In genomic region chr22:44990328-44990727, GRCh38 we compare ENCODE assay signal across 37 cellular contexts. TPM values are rescaled to one million over a fixed set of nuclear protein-coding genes. Genes with fewer than 3 reads are reported as not detected.
"Had no signal": no experiment of that assay in that cellular context is flagged by ENCODE, and none has a peak within 500 bp of the region (broad histone marks: within the 10 kb centered on the region; RNA-seq: fewer than 3 reads in every experiment).

No MANE protein-coding gene starts in this region.

- H3K36me3 ChIP-seq: ascending aorta, cardiac muscle cell had no signal

- H3K27ac Mint-ChIP-seq: activated CD4-positive, alpha-beta memory T cell treated with anti-CD3 and anti-CD28 coated beads, Interleukin-2, amount 10 ng/mL, durations not matched to agents 7 days and 5 days; activated CD4-positive, alpha-beta T cell treated with anti-CD3 and anti-CD28 coated beads for 36 hours; activated CD4-positive, alpha-beta T cell treated with anti-CD3 and anti-CD28 coated beads, Interleukin-2, amount 10 ng/mL, durations not matched to agents 7 days and 5 days; activated CD8-positive, alpha-beta memory T cell treated with anti-CD3 and anti-CD28 coated beads, Interleukin-2, amount 10 ng/mL, durations not matched to agents 7 days and 5 days; activated CD8-positive, alpha-beta T cell treated with anti-CD3 and anti-CD28 coated beads, Interleukin-2, amount 10 ng/mL, durations not matched to agents 7 days and 5 days; activated naive CD4-positive, alpha-beta T cell treated with anti-CD3 and anti-CD28 coated beads, Interleukin-2, amount 10 ng/mL, durations not matched to agents 7 days and 5 days; activated naive CD4-positive, alpha-beta T cell treated with anti-CD3 and anti-CD28 coated beads, Interleukin-2, amount 50 U/mL, for 24 hours; activated naive CD8-positive, alpha-beta T cell; activated naive CD8-positive, alpha-beta T cell treated with anti-CD3 and anti-CD28 coated beads, Interleukin-2, amount 10 ng/mL, durations not matched to agents 7 days and 5 days; activated naive CD8-positive, alpha-beta T cell treated with anti-CD3 and anti-CD28 coated beads, Interleukin-2, amount 50 U/mL, for 24 hours; activated T-cell treated with anti-CD3 and anti-CD28 coated beads, Interleukin-2, amount 50 U/mL, for 24 hours; activated T-helper 2 cell treated with anti-CD3 and anti-CD28 coated beads, Interferon-gamma antibody, Interleukin-2, Interleukin-4, amounts not matched to agents 10 μg/mL and 5 μg/mL and 100 μg/mL, durations not matched to agents 14 hours and 24 hours and 36 hours; T-helper 1 cell treated with Interleukin-12 subunit alpha and Interleukin-12 subunit beta and Interleukin-4 antibody, amounts not matched to agents 30 μg/mL and 1 μg/mL, for 36 hours; T-helper 2 cell treated with Interferon-gamma antibody and Interleukin-4, amounts not matched to agents 5 μg/mL and 100 μg/mL, for 36 hours had no signal

- H3K4me1 ChIP-seq: ascending aorta had no signal

- H3K9me3 Mint-ChIP-seq: activated CD4-positive, alpha-beta memory T cell treated with anti-CD3 and anti-CD28 coated beads, Interleukin-2, amount 10 ng/mL, durations not matched to agents 7 days and 5 days; activated CD4-positive, alpha-beta T cell treated with anti-CD3 and anti-CD28 coated beads, Interleukin-2, amount 10 ng/mL, durations not matched to agents 7 days and 5 days; activated naive CD4-positive, alpha-beta T cell treated with anti-CD3 and anti-CD28 coated beads, Interleukin-2, amount 10 ng/mL, durations not matched to agents 7 days and 5 days; activated naive CD4-positive, alpha-beta T cell treated with anti-CD3 and anti-CD28 coated beads, Interleukin-2, amount 50 U/mL, for 24 hours; activated naive CD8-positive, alpha-beta T cell treated with anti-CD3 and anti-CD28 coated beads, Interleukin-2, amount 10 ng/mL, durations not matched to agents 7 days and 5 days; activated naive CD8-positive, alpha-beta T cell treated with anti-CD3 and anti-CD28 coated beads, Interleukin-2, amount 50 U/mL, for 24 hours; activated T-cell treated with anti-CD3 and anti-CD28 coated beads, Interleukin-2, amount 50 U/mL, for 24 hours; activated T-helper 2 cell treated with anti-CD3 and anti-CD28 coated beads, Interferon-gamma antibody, Interleukin-2, Interleukin-4, amounts not matched to agents 10 μg/mL and 5 μg/mL and 100 μg/mL, durations not matched to agents 14 hours and 24 hours and 36 hours; central memory CD8-positive, alpha-beta T cell; T-helper 1 cell treated with Interleukin-12 subunit alpha and Interleukin-12 subunit beta and Interleukin-4 antibody, amounts not matched to agents 30 μg/mL and 1 μg/mL, for 36 hours; T-helper 2 cell treated with Interferon-gamma antibody and Interleukin-4, amounts not matched to agents 5 μg/mL and 100 μg/mL, for 36 hours had no signal

- H3K4me3 Mint-ChIP-seq: activated CD4-positive, alpha-beta memory T cell treated with anti-CD3 and anti-CD28 coated beads, Interleukin-2, amount 10 ng/mL, durations not matched to agents 7 days and 5 days; activated CD4-positive, alpha-beta T cell treated with anti-CD3 and anti-CD28 coated beads for 36 hours; activated CD4-positive, alpha-beta T cell treated with anti-CD3 and anti-CD28 coated beads, Interleukin-2, amount 10 ng/mL, durations not matched to agents 7 days and 5 days; activated CD8-positive, alpha-beta memory T cell treated with anti-CD3 and anti-CD28 coated beads, Interleukin-2, amount 10 ng/mL, durations not matched to agents 7 days and 5 days; activated CD8-positive, alpha-beta T cell treated with anti-CD3 and anti-CD28 coated beads, Interleukin-2, amount 10 ng/mL, durations not matched to agents 7 days and 5 days; activated naive CD4-positive, alpha-beta T cell treated with anti-CD3 and anti-CD28 coated beads, Interleukin-2, amount 10 ng/mL, durations not matched to agents 7 days and 5 days; activated naive CD4-positive, alpha-beta T cell treated with anti-CD3 and anti-CD28 coated beads, Interleukin-2, amount 50 U/mL, for 24 hours; activated naive CD8-positive, alpha-beta T cell; activated naive CD8-positive, alpha-beta T cell treated with anti-CD3 and anti-CD28 coated beads, Interleukin-2, amount 10 ng/mL, durations not matched to agents 7 days and 5 days; activated naive CD8-positive, alpha-beta T cell treated with anti-CD3 and anti-CD28 coated beads, Interleukin-2, amount 50 U/mL, for 24 hours; activated T-cell treated with anti-CD3 and anti-CD28 coated beads, Interleukin-2, amount 50 U/mL, for 24 hours; brain; central memory CD8-positive, alpha-beta T cell; T-helper 1 cell treated with Interleukin-12 subunit alpha and Interleukin-12 subunit beta and Interleukin-4 antibody, amounts not matched to agents 30 μg/mL and 1 μg/mL, for 36 hours; T-helper 2 cell treated with Interferon-gamma antibody and Interleukin-4, amounts not matched to agents 5 μg/mL and 100 μg/mL, for 36 hours had no signal

- H3K27me3 ChIP-seq: ascending aorta, cardiac muscle cell had no signal

- H3K36me3 Mint-ChIP-seq: activated CD8-positive, alpha-beta memory T cell treated with anti-CD3 and anti-CD28 coated beads, Interleukin-2, amount 10 ng/mL, durations not matched to agents 7 days and 5 days; activated naive CD4-positive, alpha-beta T cell treated with anti-CD3 and anti-CD28 coated beads, Interleukin-2, amount 10 ng/mL, durations not matched to agents 7 days and 5 days; activated naive CD4-positive, alpha-beta T cell treated with anti-CD3 and anti-CD28 coated beads, Interleukin-2, amount 50 U/mL, for 24 hours; activated naive CD8-positive, alpha-beta T cell; activated naive CD8-positive, alpha-beta T cell treated with anti-CD3 and anti-CD28 coated beads, Interleukin-2, amount 10 ng/mL, durations not matched to agents 7 days and 5 days had no signal

- H3K27ac ChIP-seq: ascending aorta, cardiac muscle cell had no signal

- H3K4me1 Mint-ChIP-seq: activated CD4-positive, alpha-beta memory T cell treated with anti-CD3 and anti-CD28 coated beads, Interleukin-2, amount 10 ng/mL, durations not matched to agents 7 days and 5 days; activated CD4-positive, alpha-beta T cell treated with anti-CD3 and anti-CD28 coated beads for 36 hours; activated CD4-positive, alpha-beta T cell treated with anti-CD3 and anti-CD28 coated beads, Interleukin-2, amount 10 ng/mL, durations not matched to agents 7 days and 5 days; activated CD8-positive, alpha-beta memory T cell treated with anti-CD3 and anti-CD28 coated beads, Interleukin-2, amount 10 ng/mL, durations not matched to agents 7 days and 5 days; activated naive CD4-positive, alpha-beta T cell treated with anti-CD3 and anti-CD28 coated beads, Interleukin-2, amount 10 ng/mL, durations not matched to agents 7 days and 5 days; activated naive CD4-positive, alpha-beta T cell treated with anti-CD3 and anti-CD28 coated beads, Interleukin-2, amount 50 U/mL, for 24 hours; activated naive CD8-positive, alpha-beta T cell treated with anti-CD3 and anti-CD28 coated beads, Interleukin-2, amount 10 ng/mL, durations not matched to agents 7 days and 5 days; activated naive CD8-positive, alpha-beta T cell treated with anti-CD3 and anti-CD28 coated beads, Interleukin-2, amount 50 U/mL, for 24 hours; central memory CD8-positive, alpha-beta T cell had no signal

- H3K4me3 ChIP-seq: ascending aorta, cardiac muscle cell had no signal

- FAIRE-seq: bronchial epithelial cell, TTC549 had no signal

- H3K27me3 Mint-ChIP-seq: activated CD4-positive, alpha-beta T cell treated with anti-CD3 and anti-CD28 coated beads, Interleukin-2, amount 10 ng/mL, durations not matched to agents 7 days and 5 days; activated CD8-positive, alpha-beta memory T cell treated with anti-CD3 and anti-CD28 coated beads, Interleukin-2, amount 10 ng/mL, durations not matched to agents 7 days and 5 days; activated naive CD4-positive, alpha-beta T cell treated with anti-CD3 and anti-CD28 coated beads, Interleukin-2, amount 10 ng/mL, durations not matched to agents 7 days and 5 days; activated naive CD8-positive, alpha-beta T cell treated with anti-CD3 and anti-CD28 coated beads, Interleukin-2, amount 10 ng/mL, durations not matched to agents 7 days and 5 days; brain had no signal

- DNase-seq: activated CD4-positive, alpha-beta memory T cell treated with anti-CD3 and anti-CD28 coated beads, Interleukin-2, amount 10 ng/mL, durations not matched to agents 7 days and 5 days; activated CD4-positive, alpha-beta T cell treated with anti-CD3 and anti-CD28 coated beads for 1 hour; activated CD4-positive, alpha-beta T cell treated with anti-CD3 and anti-CD28 coated beads for 36 hours; activated CD4-positive, alpha-beta T cell treated with anti-CD3 and anti-CD28 coated beads for 48 hours; activated CD4-positive, alpha-beta T cell treated with anti-CD3 and anti-CD28 coated beads, Interleukin-2, amount 10 ng/mL, durations not matched to agents 7 days and 5 days; activated CD4-positive, alpha-beta T cell treated with anti-CD3 and anti-CD28 coated beads, Interleukin-2, amount 50 U/mL, for 48 hours; activated CD4-positive, CD25-positive, alpha-beta regulatory T cell; activated CD8-positive, alpha-beta memory T cell treated with anti-CD3 and anti-CD28 coated beads for 24 hours; activated CD8-positive, alpha-beta memory T cell treated with anti-CD3 and anti-CD28 coated beads, Interleukin-2, amount 10 ng/mL, durations not matched to agents 7 days and 5 days; activated CD8-positive, alpha-beta memory T cell treated with anti-CD3 and anti-CD28 coated beads, Interleukin-2, amount 50 U/mL, for 48 hours; activated CD8-positive, alpha-beta T cell treated with anti-CD3 and anti-CD28 coated beads, Interleukin-2, amount 10 ng/mL, durations not matched to agents 7 days and 5 days; activated effector memory CD4-positive, alpha-beta T cell treated with Interleukin-2 at 50 U/mL for 16 hours; activated gamma-delta T cell; activated naive CD4-positive, alpha-beta T cell treated with anti-CD3 and anti-CD28 coated beads, Interleukin-2, amount 10 ng/mL, durations not matched to agents 7 days and 5 days; activated naive CD4-positive, alpha-beta T cell treated with Interleukin-2 at 50 U/mL for 16 hours; activated naive CD8-positive, alpha-beta T cell treated with anti-CD3 and anti-CD28 coated beads, Interleukin-2, amount 10 ng/mL, durations not matched to agents 7 days and 5 days; activated naive CD8-positive, alpha-beta T cell treated with anti-CD3 and anti-CD28 coated beads, Interleukin-2, amount 50 U/mL, for 24 hours; activated T-cell treated with anti-CD3 and anti-CD28 coated beads, Interleukin-2, amount 50 U/mL, for 24 hours; activated T-cell treated with anti-CD3 and anti-CD28 coated beads, Interleukin-2, amount 50 U/mL, for 48 hours; amygdala; anterior cingulate cortex; caudate nucleus; cerebellar nuclear complex; T-helper 2 cell; T-helper 9 cell had no signal

- H3K9me3 ChIP-seq: ascending aorta had no signal

- ATAC-seq: activated CD4-positive, alpha-beta T cell treated with anti-CD3 and anti-CD28 coated beads for 36 hours; activated CD4-positive, CD25-positive, alpha-beta regulatory T cell treated with anti-CD3 and anti-CD28 coated beads, Interleukin-2, amount 50 U/mL, for 24 hours; activated CD8-positive, alpha-beta memory T cell treated with anti-CD3 and anti-CD28 coated beads, Interleukin-2, amount 10 ng/mL, durations not matched to agents 7 days and 5 days; activated CD8-positive, alpha-beta T cell treated with anti-CD3 and anti-CD28 coated beads, Interleukin-2, amount 10 ng/mL, durations not matched to agents 7 days and 5 days; activated naive CD8-positive, alpha-beta T cell treated with anti-CD3 and anti-CD28 coated beads, Interleukin-2, amount 50 U/mL, for 24 hours had no signal

RNA-seq across cellular contexts. Expression of gene PHF21B, which starts 19.5 kb away (rescaled TPM):
- total RNA-seq: activated CD4-positive, alpha-beta memory T cell treated with anti-CD3 and anti-CD28 coated beads, Interleukin-2, amount 10 ng/mL, durations not matched to agents 7 days and 5 days; activated CD4-positive, alpha-beta T cell treated with anti-CD3 and anti-CD28 coated beads for 36 hours; activated CD4-positive, alpha-beta T cell treated with anti-CD3 and anti-CD28 coated beads, Interleukin-2, amount 10 ng/mL, durations not matched to agents 7 days and 5 days; activated naive CD8-positive, alpha-beta T cell treated with anti-CD3 and anti-CD28 coated beads, Interleukin-2, amount 10 ng/mL, durations not matched to agents 7 days and 5 days; ascending aorta; bronchial epithelial cell had no signal
